ENCODE assay signal across 16 cellular contexts in genomic region chr13:112759053-112759452, GRCh38.
DNase-seq lines count a peak whose midpoint lies in the region; ATAC-seq and TF ChIP-seq lines count a peak whose summit lies in the region.
"Had no signal": no experiment of that assay in that cellular context is flagged by ENCODE, and none has a peak within 500 bp of the region (broad histone marks: within the 10 kb centered on the region; RNA-seq: fewer than 3 reads in every experiment).

No MANE protein-coding gene starts in this region.

- peak overlapping the region; percentile 67 for H3K18ac ChIP-seq in neuronal stem cell (ENCODE audit: low read length)

- H3K9me3 ChIP-seq in neuronal stem cell (replicated peaks in 1 of 2; ENCODE audit: control insufficient read depth in 2 of 2, insufficient read depth in 1 of 2, low read depth in 1 of 2, low read length in 2 of 2): peaks cover 0 to 5% of the 10 kb centered on the region in 2 donors
- H3K9me3 ChIP-seq in heart left ventricle: no peaks in the 10 kb centered on the region

- H3K4me1 Mint-ChIP-seq in activated CD8-positive, alpha-beta memory T cell treated with anti-CD3 and anti-CD28 coated beads, Interleukin-2, amount 10 ng/mL, durations not matched to agents 7 days and 5 days: peaks cover 3% of the 10 kb centered on the region

- CTCF ChIA-PET in activated CD8-positive, alpha-beta memory T cell treated with anti-CD3 and anti-CD28 coated beads, Interleukin-2, amount 10 ng/mL, durations not matched to agents 7 days and 5 days (lab: Charles Lee): no interaction called here

- H3K4me3 Mint-ChIP-seq in activated CD8-positive, alpha-beta memory T cell treated with anti-CD3 and anti-CD28 coated beads, Interleukin-2, amount 10 ng/mL, durations not matched to agents 7 days and 5 days: no peak overlapping the region

- H4K91ac ChIP-seq in neuronal stem cell (ENCODE audit: low read depth, low read length, poor library complexity): no peak overlapping the region

- H3K4me3 ChIP-seq in NB4 (ENCODE audit: low read depth, low read length) (no peak overlapping the region), epithelial cell of proximal tubule (ENCODE audit: low read depth, low read length) (peak overlapping the region; percentile 25), neuronal stem cell (ENCODE audit: low read length in 2 of 2) (no peak overlapping the region), heart left ventricle (no peak overlapping the region)

- no peak overlapping the region for H2BK15ac ChIP-seq in neuronal stem cell (ENCODE audit: low read length)

- intact Hi-C loops in heart left ventricle (cut with DNase I): loop anchor here in 2 of 10 donors (10.0 kb wide), 2 partner anchors 64 to 114 kb away; partner anchors contain the start of gene ATP11A (in 1 of the 2)

- H3K27me3 Mint-ChIP-seq in activated CD8-positive, alpha-beta memory T cell treated with anti-CD3 and anti-CD28 coated beads, Interleukin-2, amount 10 ng/mL, durations not matched to agents 7 days and 5 days: no peaks in the 10 kb centered on the region

- no peak overlapping the region for H3K23ac ChIP-seq in neuronal stem cell (ENCODE audit: low read depth, low read length, poor library complexity)

- H3K4me2 ChIP-seq in neuronal stem cell (ENCODE audit: insufficient read depth, low read length, poor library complexity, severe bottlenecking): no peak overlapping the region

- no peak for ATAC-seq in activated CD8-positive, alpha-beta memory T cell treated with anti-CD3 and anti-CD28 coated beads, Interleukin-2, amount 10 ng/mL, durations not matched to agents 7 days and 5 days
- ATAC-seq in heart left ventricle: no peak

- H2BK5ac ChIP-seq in neuronal stem cell (ENCODE audit: low read length): no peak overlapping the region

- H3K4ac ChIP-seq in neuronal stem cell (ENCODE audit: low read length): no peak overlapping the region

- no peak for TF ChIP-seq CTCF in NB4 (IDR thresholded peaks at IDR 0.05; ENCODE audit: low read depth, low read length)
- TF ChIP-seq CTCF in epithelial cell of proximal tubule (conservative IDR thresholded peaks at IDR 0.05; ENCODE audit: low read depth, low read length): no peak
- no peak for TF ChIP-seq CTCF in heart left ventricle (IDR thresholded peaks at IDR 0.05)

- DNase-seq in GF-D8 (lab: John Stamatoyannopoulos, UW) (peak; percentile 45), NB4 (ENCODE audit: low read depth) (peak; percentile 30), epithelial cell of proximal tubule (ENCODE audit: low read depth) (no peak), neuronal stem cell (ENCODE audit: low spot score) (no peak), DMS53 treated with DMSO at 0.1 percent for 48 hours (lab: John Stamatoyannopoulos, UW; ENCODE audit: unreplicated experiment) (no peak), heart left ventricle (no peak)
- no peak for DNase-seq in activated CD8-positive, alpha-beta memory T cell treated with anti-CD3 and anti-CD28 coated beads, Interleukin-2, amount 10 ng/mL, durations not matched to agents 7 days and 5 days
- DNase-seq: C1 segment of cervical spinal cord, EL, H7, IMR-90, NCI-H1436, NCI-H2029, NCI-H2171, NCI-H446, RPMI8226 had no signal

- no peak overlapping the region for H2BK12ac ChIP-seq in neuronal stem cell (ENCODE audit: low read length)

- no peaks in the 10 kb centered on the region for H3K27me3 ChIP-seq in neuronal stem cell (ENCODE audit: control insufficient read depth in 3 of 3, insufficient read depth in 3 of 3, low read depth in 1 of 3, low read length in 3 of 3)
- H3K27me3 ChIP-seq in heart left ventricle: no peaks in the 10 kb centered on the region

- no peak overlapping the region for H4K8ac ChIP-seq in neuronal stem cell (ENCODE audit: low read depth, low read length)

- no peak overlapping the region for H3K27ac ChIP-seq in neuronal stem cell (replicated peaks; ENCODE audit: low read length)
- no peak overlapping the region for H3K27ac ChIP-seq in heart left ventricle

- no peak overlapping the region for H3K9ac ChIP-seq in neuronal stem cell (ENCODE audit: low read depth, low read length, poor library complexity)

- H3K14ac ChIP-seq in neuronal stem cell (ENCODE audit: low read length): no peak overlapping the region

- WGBS in neuronal stem cell (ENCODE audit: extremely low coverage in 2 of 2, insufficient read length in 2 of 2, insufficient replicate concordance in 1 of 2), 2 donors: no CpG with 5 or more reads among the region's 9 CpGs
- WGBS in heart left ventricle, 4 donors: 92 to 97% (median 95%) methylated on average over 9 of the region's 9 CpGs

- H3K4me1 ChIP-seq in neuronal stem cell (ENCODE audit: control insufficient read depth in 2 of 2, insufficient read depth in 1 of 2, low read depth in 1 of 2, low read length in 2 of 2): peaks cover 10 to 30% of the 10 kb centered on the region in 2 donors
- H3K4me1 ChIP-seq in heart left ventricle: peaks cover 0 to 25% (median 12%) of the 10 kb centered on the region in 12 donors

- H3K27ac Mint-ChIP-seq in activated CD8-positive, alpha-beta memory T cell treated with anti-CD3 and anti-CD28 coated beads, Interleukin-2, amount 10 ng/mL, durations not matched to agents 7 days and 5 days: no peak overlapping the region

- no peaks in the 10 kb centered on the region for H3K9me3 Mint-ChIP-seq in activated CD8-positive, alpha-beta memory T cell treated with anti-CD3 and anti-CD28 coated beads, Interleukin-2, amount 10 ng/mL, durations not matched to agents 7 days and 5 days (ENCODE audit: low read depth)

- H2BK120ac ChIP-seq in neuronal stem cell (ENCODE audit: low read depth, low read length): no peak overlapping the region

- H3K79me1 ChIP-seq in neuronal stem cell (ENCODE audit: low read depth, low read length): peaks cover 7% of the 10 kb centered on the region

- H3K36me3 ChIP-seq in neuronal stem cell (replicated peaks in 1 of 2; ENCODE audit: control insufficient read depth in 2 of 2, insufficient read depth in 2 of 2, low read length in 2 of 2): peaks cover 0 to 2% of the 10 kb centered on the region in 2 donors
- no peaks in the 10 kb centered on the region for H3K36me3 ChIP-seq in heart left ventricle

- TF ChIP-seq POLR2A in NB4 (IDR thresholded peaks at IDR 0.05; ENCODE audit: extremely low read depth, insufficient read length) (no peak), heart left ventricle (IDR thresholded peaks at IDR 0.05) (no peak)

- no peak overlapping the region for H2AFZ ChIP-seq in neuronal stem cell (ENCODE audit: low read length)

- no peak overlapping the region for H2AK5ac ChIP-seq in neuronal stem cell (ENCODE audit: low read depth, low read length)

- no peaks in the 10 kb centered on the region for H3K36me3 Mint-ChIP-seq in activated CD8-positive, alpha-beta memory T cell treated with anti-CD3 and anti-CD28 coated beads, Interleukin-2, amount 10 ng/mL, durations not matched to agents 7 days and 5 days

Comparison
In these comparisons a context has a peak if more than half of its experiments do, and no peak if none do; other contexts are left out.
1. DNase-seq: peak in GF-D8 (single experiment) and NB4 (single experiment); none in epithelial cell of proximal tubule (single experiment), neuronal stem cell (single experiment), activated CD8-positive, alpha-beta memory T cell treated with anti-CD3 and anti-CD28 coated beads, Interleukin-2, amount 10 ng/mL, durations not matched to agents 7 days and 5 days (single experiment), DMS53 treated with DMSO at 0.1 percent for 48 hours (single experiment) and heart left ventricle (0 of 5).